ENCODE assay signal across 7 cellular contexts in the genomic region with DNA sequence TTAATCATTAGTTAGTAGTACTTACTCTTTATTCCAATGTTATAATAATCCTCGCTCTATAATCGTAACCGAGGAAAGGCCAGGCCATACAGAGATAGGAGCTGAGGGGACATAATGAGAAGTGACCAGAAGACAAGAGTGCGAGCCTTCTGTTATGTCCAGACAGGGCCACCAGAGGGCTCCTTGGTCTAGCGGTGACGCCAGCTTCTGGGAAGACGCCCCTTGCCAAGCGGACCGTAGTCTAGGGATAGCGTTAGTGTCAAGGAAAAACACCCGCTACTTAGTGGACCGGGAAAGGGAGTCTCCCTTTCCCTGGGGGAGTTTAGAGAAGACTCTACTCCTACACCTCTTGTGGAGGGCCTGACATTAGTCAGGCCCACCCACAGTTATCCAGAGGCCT.
DNase-seq lines count a peak whose midpoint lies in the region; ATAC-seq, FAIRE-seq and TF ChIP-seq lines count a peak whose summit lies in the region.
"Not testable (repeated sequence)": the region's sequence is repeated elsewhere in the genome, so short reads cannot be mapped to it uniquely, and the experiment has no call there.

No MANE protein-coding gene starts in this region.

- BruUV-seq in K562 (replicated peaks; lab: Mats Ljungman, UMichigan): not testable (repeated sequence)

- not testable (repeated sequence) for H3K9me1 ChIP-seq in K562 (ENCODE audit: control insufficient read depth, insufficient read depth, low read length)

- H3K4me3 ChIP-seq in GM12864 (ENCODE audit: low read depth, low read length); LNCaP clone FGC (ENCODE audit: low read depth, low read length); RWPE2 (ENCODE audit: severe bottlenecking); K562; epithelial cell of proximal tubule (ENCODE audit: low read depth, low read length); liver (ENCODE audit: low read depth in 1 of 3, low read length in 3 of 3); retinal pigment epithelial cell (ENCODE audit: low read length): not testable (repeated sequence)

- H3K27ac ChIP-seq in RWPE2 (ENCODE audit: poor library complexity, severe bottlenecking); K562 (ENCODE audit: extremely low read depth, low read depth, low read length); liver (ENCODE audit: low read depth in 1 of 2, low read length in 2 of 2): not testable (repeated sequence)

- CTCF ChIA-PET in K562 (lab: Yijun Ruan, JAX; ENCODE audit: low intra/inter-chr PET ratio): not testable (repeated sequence)

- not testable (repeated sequence) for H4K20me1 ChIP-seq in K562 (replicated peaks; ENCODE audit: control insufficient read depth, insufficient read depth, low read length)

- not testable (repeated sequence) for TF ChIP-seq EP300 in K562 (IDR thresholded peaks at IDR 0.05; ENCODE audit: low read length)

- not testable (repeated sequence) for FAIRE-seq in K562 (lab: Jason Lieb, UNC)

- not testable (repeated sequence) for H3K79me2 ChIP-seq in K562 (ENCODE audit: control insufficient read depth, insufficient read depth, low read length)

- not testable (repeated sequence) for ATAC-seq in RWPE2 (ENCODE audit: low read depth); K562

- POLR2A ChIA-PET in K562 (lab: Yijun Ruan, JAX): not testable (repeated sequence)

- in situ Hi-C loops in K562 (cut with MboI): not testable (repeated sequence)

- H3K4me1 ChIP-seq in RWPE2 (ENCODE audit: insufficient read depth, poor library complexity, severe bottlenecking); K562 (replicated peaks in 1 of 2; ENCODE audit: control insufficient read depth in 2 of 2, insufficient read depth in 2 of 2, low read length in 2 of 2); liver (ENCODE audit: control insufficient read depth in 4 of 4, insufficient read depth in 4 of 4, low read length in 3 of 4): not testable (repeated sequence)

- H3K9me3 ChIP-seq in RWPE2 (ENCODE audit: severe bottlenecking); K562 (replicated peaks; ENCODE audit: control insufficient read depth, insufficient read depth, low read depth, low read length); liver (ENCODE audit: control insufficient read depth in 4 of 4, low read length in 3 of 4): not testable (repeated sequence)

- H3K36me3 ChIP-seq in RWPE2 (ENCODE audit: low read depth); K562 (ENCODE audit: control insufficient read depth, insufficient read depth, low read length); liver (ENCODE audit: control insufficient read depth in 4 of 4, insufficient read depth in 3 of 4, low read depth in 1 of 4, low read length in 3 of 4): not testable (repeated sequence)

- 18% methylated on average over 7 of the region's 12 CpGs for WGBS in K562 (ENCODE audit: insufficient coverage, low coverage, missing lambda C conversion rate)
- WGBS in liver: 62% methylated on average over 12 of the region's 12 CpGs

- not testable (repeated sequence) for TF ChIP-seq POLR2A in K562 (conservative IDR thresholded peaks at IDR 0.05)

- TF ChIP-seq CTCF in GM12864 (IDR thresholded peaks at IDR 0.05; ENCODE audit: low read depth, low read length, missing control alignments) (peak; percentile 13), LNCaP clone FGC (IDR thresholded peaks at IDR 0.05; ENCODE audit: control insufficient read depth, extremely low read depth, insufficient read depth) (peak; percentile 49), RWPE2 (IDR thresholded peaks at IDR 0.05; ENCODE audit: poor library complexity, severe bottlenecking) (peak; percentile 63), epithelial cell of proximal tubule (conservative IDR thresholded peaks at IDR 0.05; ENCODE audit: low read depth, low read length) (peak; percentile 65), retinal pigment epithelial cell (conservative IDR thresholded peaks at IDR 0.05; ENCODE audit: low read depth, low read length) (peak; percentile 24)
- TF ChIP-seq CTCF in K562 (IDR thresholded peaks at IDR 0.05 in 2 of 3, conservative IDR thresholded peaks at IDR 0.05 in 1 of 3; ENCODE audit: insufficient read depth in 2 of 3, low read depth in 1 of 3, low read length in 3 of 3); liver (IDR thresholded peaks at IDR 0.05; ENCODE audit: low read depth, low read length, missing input control): not testable (repeated sequence)

- not testable (repeated sequence) for H3K9ac ChIP-seq in K562 (ENCODE audit: insufficient read depth in 1 of 2, low read depth in 2 of 2, low read length in 2 of 2); liver (ENCODE audit: low read depth in 1 of 2, low read length in 2 of 2)

- not testable (repeated sequence) for H3K27me3 ChIP-seq in RWPE2 (ENCODE audit: insufficient read depth, poor library complexity, severe bottlenecking); K562 (ENCODE audit: control insufficient read depth in 2 of 2, insufficient read depth in 2 of 2, low read length in 2 of 2); liver (ENCODE audit: control insufficient read depth in 4 of 4, insufficient read depth in 4 of 4, low read length in 3 of 4)

- DNase-seq in GM12864 (ENCODE audit: low read depth); LNCaP clone FGC (ENCODE audit: low read depth); RWPE2 (ENCODE audit: low spot score); K562 (ENCODE audit: extremely low read depth in 1 of 4, low spot score in 3 of 4); epithelial cell of proximal tubule (ENCODE audit: low read depth); retinal pigment epithelial cell (ENCODE audit: low read depth): not testable (repeated sequence)

- H2AFZ ChIP-seq in K562 (ENCODE audit: low read depth, low read length): not testable (repeated sequence)

- not testable (repeated sequence) for H3K4me2 ChIP-seq in K562 (ENCODE audit: insufficient read depth, low read length)

- intact Hi-C loops in K562 (cut with micrococcal nuclease): not testable (repeated sequence)

- peak in 1 of 2 experiments; percentile 45; a peak in 2 of 4 replicates for TF ChIP-seq RAD21 in K562 (CRISPR knock-in tag; conservative IDR thresholded peaks at IDR 0.05 in 1 of 2, IDR thresholded peaks at IDR 0.05 in 1 of 2)
- peak; percentile 5 to 39 for TF ChIP-seq RAD21 in liver (IDR thresholded peaks at IDR 0.05)

TF ChIP-seq in K562, 482 proteins besides CTCF, POLR2A, EP300 and RAD21:
- TF ChIP-seq, protein P1, sequence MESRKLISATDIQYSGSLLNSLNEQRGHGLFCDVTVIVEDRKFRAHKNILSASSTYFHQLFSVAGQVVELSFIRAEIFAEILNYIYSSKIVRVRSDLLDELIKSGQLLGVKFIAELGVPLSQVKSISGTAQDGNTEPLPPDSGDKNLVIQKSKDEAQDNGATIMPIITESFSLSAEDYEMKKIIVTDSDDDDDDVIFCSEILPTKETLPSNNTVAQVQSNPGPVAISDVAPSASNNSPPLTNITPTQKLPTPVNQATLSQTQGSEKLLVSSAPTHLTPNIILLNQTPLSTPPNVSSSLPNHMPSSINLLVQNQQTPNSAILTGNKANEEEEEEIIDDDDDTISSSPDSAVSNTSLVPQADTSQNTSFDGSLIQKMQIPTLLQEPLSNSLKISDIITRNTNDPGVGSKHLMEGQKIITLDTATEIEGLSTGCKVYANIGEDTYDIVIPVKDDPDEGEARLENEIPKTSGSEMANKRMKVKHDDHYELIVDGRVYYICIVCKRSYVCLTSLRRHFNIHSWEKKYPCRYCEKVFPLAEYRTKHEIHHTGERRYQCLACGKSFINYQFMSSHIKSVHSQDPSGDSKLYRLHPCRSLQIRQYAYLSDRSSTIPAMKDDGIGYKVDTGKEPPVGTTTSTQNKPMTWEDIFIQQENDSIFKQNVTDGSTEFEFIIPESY (CRISPR knock-in tag; IDR thresholded peaks at IDR 0.05): 0 out of 2 replicates have a peak, but pooled peaks have one; percentile 40
